ENCODE assay signal across 8 cellular contexts in genomic region chr13:94601446-94602431, GRCh38. TPM values are rescaled to one million over a fixed set of nuclear protein-coding genes. Genes with fewer than 3 reads are reported as not detected.
DNase-seq lines count a peak whose midpoint lies in the region; ATAC-seq and TF ChIP-seq lines count a peak whose summit lies in the region.

GPR180 (plus strand) TSS chr13:94601857; CDS start chr13:94601928, 71 bp downstream.

- peak within 1 kb of the TSS; percentile 34 for H2BK120ac ChIP-seq in mesenchymal stem cell (ENCODE audit: low read depth, low read length)

- DNase-seq in Caco-2: peak; percentile 97 to 99
- peak; percentile 100 for DNase-seq in HT1080 (ENCODE audit: low read depth)
- peak; percentile 98 for DNase-seq in NOMO-1 treated with dmso at 0.1 percent for 144 hours (lab: John Stamatoyannopoulos, UW; ENCODE audit: unreplicated experiment)
- DNase-seq in activated CD8-positive, alpha-beta memory T cell treated with anti-CD3 and anti-CD28 coated beads, Interleukin-2, amount 50 U/mL, for 1 hour (ENCODE audit: extremely low read depth): peak; percentile 76
- DNase-seq in endodermal cell: peak; percentile 98
- peak; percentile 99 for DNase-seq in mesenchymal stem cell
- DNase-seq in stimulated activated CD8-positive, alpha-beta memory T cell treated with anti-CD3 and anti-CD28 coated beads, Interleukin-12 subunit alpha, Interleukin-12 subunit beta, amount 100 ng/mL, for 24 hours (ENCODE audit: extremely low read depth): peak; percentile 75

- peaks cover 17% of the 10 kb centered on the region for H3K4me1 Mint-ChIP-seq in Caco-2 (ENCODE audit: low read depth, unreplicated experiment)
- H3K4me1 Mint-ChIP-seq in endodermal cell: peaks cover 6% of the 10 kb centered on the region

- H3K4me3 ChIP-seq in Caco-2 (ENCODE audit: low read depth, low read length) (peak within 1 kb of the TSS; percentile 68), endodermal cell (ENCODE audit: low read length) (peak within 1 kb of the TSS; percentile 96), mesenchymal stem cell (ENCODE audit: insufficient read depth in 1 of 2, low read depth in 1 of 2, low read length in 2 of 2) (peak within 1 kb of the TSS; percentile 96 to 99)

- H3K36me3 ChIP-seq in Caco-2 (ENCODE audit: control insufficient read depth, insufficient read depth, low read length) (no peaks in the 10 kb centered on the region), endodermal cell (ENCODE audit: control insufficient read depth, insufficient read depth, low read length) (peaks cover 18% of the 10 kb centered on the region), mesenchymal stem cell (ENCODE audit: control insufficient read depth in 1 of 2, insufficient read depth in 2 of 2, low read depth in 1 of 2, low read length in 2 of 2) (peaks cover 0 to 15% of the 10 kb centered on the region in 2 experiments)

- peak within 1 kb of the TSS; percentile 80 for H2BK15ac ChIP-seq in mesenchymal stem cell (ENCODE audit: low read depth, poor library complexity, severe bottlenecking)

- CTCF ChIA-PET in Caco-2 (lab: Charles Lee): interaction anchor here (1.2 kb wide), 1 partner anchor 16 kb away, joined by 9 read pairs; no protein-coding TSS in a partner anchor

- no peak within 1 kb of the TSS for H2AK5ac ChIP-seq in mesenchymal stem cell (ENCODE audit: low read length, severe bottlenecking)

- H3K27me3 Mint-ChIP-seq in Caco-2 (ENCODE audit: insufficient read depth, unreplicated experiment): no peaks in the 10 kb centered on the region
- H3K27me3 Mint-ChIP-seq in endodermal cell (ENCODE audit: insufficient read depth): peaks cover 20% of the 10 kb centered on the region

- H3K23ac ChIP-seq in mesenchymal stem cell (ENCODE audit: low read length in 2 of 2): peak within 1 kb of the TSS; percentile 79 to 89

- H2BK5ac ChIP-seq in mesenchymal stem cell (ENCODE audit: low read depth, low read length, poor library complexity, severe bottlenecking): peak within 1 kb of the TSS; percentile 70

- H3K4me1 ChIP-seq in Caco-2: peaks cover 21% of the 10 kb centered on the region
- no peaks in the 10 kb centered on the region for H3K4me1 ChIP-seq in endodermal cell (ENCODE audit: control insufficient read depth, insufficient read depth, low read length)
- no peaks in the 10 kb centered on the region for H3K4me1 ChIP-seq in mesenchymal stem cell (ENCODE audit: control insufficient read depth, insufficient read depth, low read depth, low read length)

- peak within 1 kb of the TSS; percentile 98 for H4K91ac ChIP-seq in mesenchymal stem cell (ENCODE audit: low read length)

- peak within 1 kb of the TSS; percentile 99 to 100 for H3K4ac ChIP-seq in mesenchymal stem cell (ENCODE audit: low read depth in 1 of 2, low read length in 2 of 2)

- H3K9ac ChIP-seq in endodermal cell (ENCODE audit: extremely low read depth, low read length, poor library complexity, severe bottlenecking): peak within 1 kb of the TSS; percentile 79
- peak within 1 kb of the TSS; percentile 93 for H3K9ac ChIP-seq in mesenchymal stem cell (ENCODE audit: low read length)

- H3K36me3 Mint-ChIP-seq in Caco-2 (ENCODE audit: insufficient read depth, unreplicated experiment) (peaks cover 18% of the 10 kb centered on the region), endodermal cell (ENCODE audit: low read depth) (peaks cover 14% of the 10 kb centered on the region)

- H3K27ac Mint-ChIP-seq in Caco-2 (ENCODE audit: unreplicated experiment): peak within 1 kb of the TSS; percentile 57
- H3K27ac Mint-ChIP-seq in endodermal cell: peak within 1 kb of the TSS; percentile 93

- H2BK12ac ChIP-seq in mesenchymal stem cell (ENCODE audit: low read length in 2 of 2): peak within 1 kb of the TSS in 1 of 2 experiments; percentile 96

- peak within 1 kb of the TSS; percentile 97 for H4K8ac ChIP-seq in mesenchymal stem cell (ENCODE audit: low read length)

- H2AFZ ChIP-seq in mesenchymal stem cell (ENCODE audit: low read depth, low read length): peak within 1 kb of the TSS; percentile 82

- peaks cover 12% of the 10 kb centered on the region for H3K79me1 ChIP-seq in mesenchymal stem cell (replicated peaks; ENCODE audit: low read length, poor library complexity, severe bottlenecking)

- peak; percentile 99 for ATAC-seq in GM21367 (IDR thresholded peaks at IDR 0.05; ENCODE audit: unreplicated experiment)

- H3K27ac ChIP-seq in endodermal cell (ENCODE audit: low read depth, low read length) (peak within 1 kb of the TSS; percentile 72), mesenchymal stem cell (ENCODE audit: low read length, poor library complexity, severe bottlenecking) (peak within 1 kb of the TSS; percentile 32)

- H3K9me3 Mint-ChIP-seq in Caco-2 (ENCODE audit: unreplicated experiment) (no peaks in the 10 kb centered on the region), endodermal cell (peaks cover 15% of the 10 kb centered on the region)

- H3K18ac ChIP-seq in mesenchymal stem cell (ENCODE audit: low read depth in 1 of 2, low read length in 2 of 2): peak within 1 kb of the TSS; percentile 92 to 97

- H3K27me3 ChIP-seq in Caco-2 (replicated peaks; ENCODE audit: control insufficient read depth, insufficient read depth, low read length) (no peaks in the 10 kb centered on the region), endodermal cell (ENCODE audit: control insufficient read depth, insufficient read depth, low read length, poor library complexity, severe bottlenecking) (no peaks in the 10 kb centered on the region), mesenchymal stem cell (ENCODE audit: control insufficient read depth in 1 of 2, insufficient read depth in 1 of 2, low read length in 2 of 2) (no peaks in the 10 kb centered on the region)

- H3K9me3 ChIP-seq in Caco-2 (no peaks in the 10 kb centered on the region), endodermal cell (ENCODE audit: control insufficient read depth, low read length) (peaks cover 4% of the 10 kb centered on the region), mesenchymal stem cell (ENCODE audit: control insufficient read depth, low read length) (no peaks in the 10 kb centered on the region)

- BruUV-seq in Caco-2 (replicated peaks; lab: Mats Ljungman, UMichigan): no TSS peak

- intact Hi-C loops in Caco-2 (cut with micrococcal nuclease; ENCODE audit: unreplicated experiment): loop anchor here (1.0 kb wide), 1 partner anchor 52 kb away; no protein-coding TSS in a partner anchor

- peak within 1 kb of the TSS in 1 of 2 experiments; percentile 100 for H3K14ac ChIP-seq in mesenchymal stem cell (ENCODE audit: low read length in 2 of 2)

- WGBS in endodermal cell (ENCODE audit: insufficient coverage in 1 of 2, insufficient read length in 1 of 2), 2 experiments: 1 to 2% methylated on average over 40 to 71 of the region's 71 CpGs
- WGBS in mesenchymal stem cell: under 1% methylated on average over 67 of the region's 71 CpGs

- H3K4me3 Mint-ChIP-seq in Caco-2 (ENCODE audit: unreplicated experiment): peak within 1 kb of the TSS; percentile 93
- peak within 1 kb of the TSS; percentile 83 for H3K4me3 Mint-ChIP-seq in endodermal cell

- peak within 1 kb of the TSS; percentile 91 for H3K4me2 ChIP-seq in mesenchymal stem cell (ENCODE audit: low read length, poor library complexity, severe bottlenecking)

- POLR2A ChIA-PET in Caco-2 (lab: Charles Lee): interaction anchor here (0.8 kb wide), 1 partner anchor 52 kb away, joined by 3 read pairs; no protein-coding TSS in a partner anchor

- TF ChIP-seq CTCF in Caco-2 (IDR thresholded peaks at IDR 0.05; ENCODE audit: insufficient read depth in 1 of 2, low read depth in 1 of 2, low read length in 1 of 2, severe bottlenecking in 1 of 2, unreplicated experiment in 1 of 2) (no peak), endodermal cell (conservative IDR thresholded peaks at IDR 0.05) (no peak)

RNA-seq across cellular contexts. Expression of gene GPR180, which starts in this region (rescaled TPM):
- total RNA-seq in Caco-2 (2022) (6.4 and 7.1 TPM in 2 replicates), endodermal cell (1 to 10 TPM; 6.6 to 6.9 TPM)
- 7.9 and 9.0 TPM in 2 replicates for total RNA-seq in HT1080 (2014; rRNA removed; shearing (Covaris generic))
- 6.7 and 7.4 TPM in 2 replicates for polyA plus RNA-seq in HT1080 (2015; cell fraction: cytosol; rRNA removed)
- polyA plus RNA-seq in HT1080 (2015; cell fraction: nucleus; rRNA removed): 8.0 and 8.3 TPM in 2 replicates
- polyA plus RNA-seq in endodermal cell (2013, experiment 1 of 2): 5.3 TPM
- 5.4 TPM for polyA plus RNA-seq in endodermal cell (2013, experiment 2 of 2)
- polyA plus RNA-seq in mesenchymal stem cell (2013, experiment 1 of 2): 9.6 TPM
- polyA plus RNA-seq in mesenchymal stem cell (2013, experiment 2 of 2): 10.2 TPM

Comparison
In these comparisons a context has a peak if more than half of its experiments do, and no peak if none do; other contexts are left out.
1. Peak in every context shown above with its lines: DNase-seq, ATAC-seq, H3K4me3 ChIP-seq and H3K27ac ChIP-seq.